Comparison of ENCODE assay signal across 14 cellular contexts in the genomic region with DNA sequence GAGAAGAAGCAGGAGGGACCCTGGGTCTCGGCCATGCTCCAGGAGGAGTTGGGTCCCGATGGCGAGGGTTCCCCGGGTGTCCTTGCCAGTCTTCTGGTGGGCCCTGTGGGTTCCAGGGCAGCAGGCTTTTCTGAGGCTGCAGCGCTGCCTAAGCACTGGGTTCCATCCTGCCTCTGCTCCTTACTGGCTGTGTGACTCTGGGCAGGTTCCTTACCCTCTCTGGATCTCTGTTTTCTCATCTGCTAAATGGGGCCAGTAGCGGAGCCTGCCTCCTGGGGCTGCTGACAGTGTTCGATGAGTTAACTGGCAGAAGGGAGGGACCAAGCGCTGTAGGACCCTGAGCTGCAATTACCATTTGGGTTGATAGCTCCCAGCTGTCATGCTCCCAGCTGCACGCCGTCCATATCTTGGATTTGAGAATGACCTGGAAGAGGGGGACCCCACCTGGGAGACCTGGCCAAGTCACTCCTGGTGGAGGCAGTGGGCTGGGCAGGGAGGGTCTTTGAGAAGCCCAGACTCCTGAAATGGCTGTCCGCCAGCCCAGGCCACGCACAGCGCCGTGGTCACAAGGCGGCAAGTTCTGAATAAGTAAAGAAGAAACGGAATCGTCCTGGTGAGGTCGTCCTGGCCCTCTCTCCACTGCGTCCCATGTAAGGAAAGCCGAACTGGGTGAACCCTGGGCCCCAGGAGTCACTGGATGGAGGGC. TPM values are rescaled to one million over a fixed set of nuclear protein-coding genes. Genes with fewer than 3 reads are reported as not detected.
DNase-seq lines count a peak whose midpoint lies in the region; TF ChIP-seq lines count a peak whose summit lies in the region.
"Had no signal": no experiment of that assay in that cellular context is flagged by ENCODE, and none has a peak within 500 bp of the region (broad histone marks: within the 10 kb centered on the region; RNA-seq: fewer than 3 reads in every experiment).

No MANE protein-coding gene starts in this region.

- no peaks in the 10 kb centered on the region for H3K79me1 ChIP-seq in neuronal stem cell (ENCODE audit: low read depth, low read length)

- TF ChIP-seq CTCF in Peyer's patch (IDR thresholded peaks at IDR 0.05), result no peak
- no peak for TF ChIP-seq CTCF in adrenal gland (IDR thresholded peaks at IDR 0.05)

- peak in 1 of 5 donors; percentile 3 for DNase-seq in CD4-positive, alpha-beta memory T cell
- DNase-seq in Peyer's patch (no peak), immature natural killer cell (no peak), neuronal stem cell (ENCODE audit: low spot score) (no peak), GM03348 (ENCODE audit: low spot score) (no peak), adrenal gland (no peak), pons (ENCODE audit: low spot score) (no peak)
- no peak for DNase-seq in activated effector memory CD4-positive, alpha-beta T cell treated with Interleukin-2 at 50 U/mL for 16 hours
- DNase-seq: ACHN; activated CD4-positive, alpha-beta T cell treated with anti-CD3 and anti-CD28 coated beads for 1 hour; activated naive CD4-positive, alpha-beta T cell treated with Interleukin-2 at 50 U/mL for 16 hours; posterior cingulate gyrus; SHP77 had no signal

- H2BK12ac ChIP-seq in neuronal stem cell (ENCODE audit: low read length), result peak overlapping the region; percentile 5

- H3K4me1 ChIP-seq in CD4-positive, alpha-beta memory T cell (ENCODE audit: insufficient read depth, low read length), result peaks cover 35% of the 10 kb centered on the region
- H3K4me1 ChIP-seq in Peyer's patch (peaks cover 13 to 82% (median 22%) of the 10 kb centered on the region in 4 donors), neuronal stem cell (ENCODE audit: control insufficient read depth in 2 of 2, insufficient read depth in 1 of 2, low read depth in 1 of 2, low read length in 2 of 2) (peaks cover 29 to 58% of the 10 kb centered on the region in 2 donors), adrenal gland (replicated peaks in 1 of 2) (peaks cover 16 to 50% of the 10 kb centered on the region in 2 donors)

- H3K27me3 ChIP-seq in CD4-positive, alpha-beta memory T cell (ENCODE audit: insufficient read depth, low read length), result no peaks in the 10 kb centered on the region
- H3K27me3 ChIP-seq in Peyer's patch (no peaks in the 10 kb centered on the region), neuronal stem cell (ENCODE audit: control insufficient read depth in 3 of 3, insufficient read depth in 3 of 3, low read depth in 1 of 3, low read length in 3 of 3) (no peaks in the 10 kb centered on the region), adrenal gland (no peaks in the 10 kb centered on the region)

- H2BK15ac ChIP-seq in neuronal stem cell (ENCODE audit: low read length), result peak overlapping the region; percentile 1

- no peaks in the 10 kb centered on the region for H3K27me3 Mint-ChIP-seq in CD4-positive, alpha-beta memory T cell
- peaks cover 24 to 42% (median 28%) of the 10 kb centered on the region in 3 donors for H3K27me3 Mint-ChIP-seq in immature natural killer cell (ENCODE audit: low read depth in 3 of 3)
- H3K27me3 Mint-ChIP-seq: stimulated activated naive CD8-positive, alpha-beta T cell treated with anti-CD3 and anti-CD28 coated beads, Interleukin-15, Interleukin-2, amounts not matched to agents 100 ng/mL and 50 ng/mL, for 24 hours had no signal

- peak overlapping the region; percentile 4 for H2BK5ac ChIP-seq in neuronal stem cell (ENCODE audit: low read length)

- peak overlapping the region in 4 of 7 donors; percentile 19 to 77 (median 64) for H3K27ac Mint-ChIP-seq in CD4-positive, alpha-beta memory T cell
- peak overlapping the region; percentile 89 to 99 (median 96) for H3K27ac Mint-ChIP-seq in immature natural killer cell

- no peak for TF ChIP-seq POLR2A in Peyer's patch (IDR thresholded peaks at IDR 0.05)
- TF ChIP-seq POLR2A in adrenal gland (IDR thresholded peaks at IDR 0.05), result no peak

- no peak overlapping the region for H3K4ac ChIP-seq in neuronal stem cell (ENCODE audit: low read length)

- CTCF ChIA-PET in CD4-positive, alpha-beta memory T cell (lab: Charles Lee; ENCODE audit: partially characterized antibody), result interaction anchor here (0.8 to 1.1 kb wide), 2 partner anchors 9 to 44 kb away, joined by 3 read pairs; no protein-coding TSS in a partner anchor

- H3K27ac ChIP-seq in CD4-positive, alpha-beta memory T cell (ENCODE audit: low read depth, low read length), result no peak overlapping the region
- peak overlapping the region in 3 of 4 donors; percentile 61 to 86 (median 83) for H3K27ac ChIP-seq in Peyer's patch
- peak overlapping the region; percentile 39 for H3K27ac ChIP-seq in neuronal stem cell (replicated peaks; ENCODE audit: low read length)
- H3K27ac ChIP-seq in adrenal gland, result no peak overlapping the region

- peak overlapping the region; percentile 11 for H3K18ac ChIP-seq in neuronal stem cell (ENCODE audit: low read length)

- peaks cover 0 to 5% (median 4%) of the 10 kb centered on the region in 8 donors for H3K9me3 Mint-ChIP-seq in CD4-positive, alpha-beta memory T cell
- H3K9me3 Mint-ChIP-seq in immature natural killer cell, result no peaks in the 10 kb centered on the region
- H3K9me3 Mint-ChIP-seq: stimulated activated naive CD8-positive, alpha-beta T cell treated with anti-CD3 and anti-CD28 coated beads, Interleukin-15, Interleukin-2, amounts not matched to agents 100 ng/mL and 50 ng/mL, for 24 hours had no signal

- no peak overlapping the region for H2AFZ ChIP-seq in neuronal stem cell (ENCODE audit: low read length)

- H3K23ac ChIP-seq in neuronal stem cell (ENCODE audit: low read depth, low read length, poor library complexity), result peak overlapping the region; percentile 62

- no peak overlapping the region for H4K91ac ChIP-seq in neuronal stem cell (ENCODE audit: low read depth, low read length, poor library complexity)

- peaks cover 27 to 71% (median 49%) of the 10 kb centered on the region in 4 donors for H3K4me1 Mint-ChIP-seq in CD4-positive, alpha-beta memory T cell
- peaks cover 98 to 99% of the 10 kb centered on the region in 2 donors for H3K4me1 Mint-ChIP-seq in immature natural killer cell

- peak overlapping the region; percentile 79 for H2AK5ac ChIP-seq in neuronal stem cell (ENCODE audit: low read depth, low read length)

- H3K36me3 ChIP-seq in CD4-positive, alpha-beta memory T cell (ENCODE audit: insufficient read depth, low read length), result no peaks in the 10 kb centered on the region
- H3K36me3 ChIP-seq in Peyer's patch (no peaks in the 10 kb centered on the region), neuronal stem cell (replicated peaks in 1 of 2; ENCODE audit: control insufficient read depth in 2 of 2, insufficient read depth in 2 of 2, low read length in 2 of 2) (no peaks in the 10 kb centered on the region), adrenal gland (replicated peaks in 1 of 2) (no peaks in the 10 kb centered on the region)

- no CpG with 5 or more reads among the region's 20 CpGs for WGBS in neuronal stem cell (ENCODE audit: extremely low coverage in 2 of 2, insufficient read length in 2 of 2, insufficient replicate concordance in 1 of 2), 2 donors
- 79 to 90% (median 90%) methylated on average over 14 to 20 of the region's 20 CpGs for WGBS in adrenal gland, 4 donors

- H3K9me3 ChIP-seq in CD4-positive, alpha-beta memory T cell (ENCODE audit: control insufficient read depth in 1 of 2, low read length in 2 of 2), result no peaks in the 10 kb centered on the region
- H3K9me3 ChIP-seq in Peyer's patch, result no peaks in the 10 kb centered on the region
- peaks cover 8 to 15% of the 10 kb centered on the region in 2 donors for H3K9me3 ChIP-seq in neuronal stem cell (replicated peaks in 1 of 2; ENCODE audit: control insufficient read depth in 2 of 2, insufficient read depth in 1 of 2, low read depth in 1 of 2, low read length in 2 of 2)
- no peaks in the 10 kb centered on the region for H3K9me3 ChIP-seq in adrenal gland (replicated peaks in 1 of 3)

- H3K36me3 Mint-ChIP-seq in CD4-positive, alpha-beta memory T cell, result peaks cover 0 to 3% of the 10 kb centered on the region in 2 donors
- no peaks in the 10 kb centered on the region for H3K36me3 Mint-ChIP-seq in immature natural killer cell

- H3K9ac ChIP-seq in neuronal stem cell (ENCODE audit: low read depth, low read length, poor library complexity), result no peak overlapping the region

- H2BK120ac ChIP-seq in neuronal stem cell (ENCODE audit: low read depth, low read length), result no peak overlapping the region

- no peak overlapping the region for H3K4me2 ChIP-seq in neuronal stem cell (ENCODE audit: insufficient read depth, low read length, poor library complexity, severe bottlenecking)

- POLR2A ChIA-PET in CD4-positive, alpha-beta memory T cell (lab: Charles Lee; ENCODE audit: partially characterized antibody), result interaction anchor here (0.9 kb wide), 1 partner anchor 50 kb away, joined by 3 read pairs; no protein-coding TSS in a partner anchor

- H3K4me3 Mint-ChIP-seq in CD4-positive, alpha-beta memory T cell, result no peak overlapping the region
- H3K4me3 Mint-ChIP-seq in immature natural killer cell, result peak overlapping the region; percentile 73 to 90 (median 80)
- H3K4me3 Mint-ChIP-seq: stimulated activated naive CD8-positive, alpha-beta T cell treated with anti-CD3 and anti-CD28 coated beads, Interleukin-15, Interleukin-2, amounts not matched to agents 100 ng/mL and 50 ng/mL, for 24 hours had no signal

- no peak overlapping the region for H4K8ac ChIP-seq in neuronal stem cell (ENCODE audit: low read depth, low read length)

- H3K4me3 ChIP-seq in CD4-positive, alpha-beta memory T cell (ENCODE audit: low read length in 2 of 2), result no peak overlapping the region
- H3K4me3 ChIP-seq in Peyer's patch (no peak overlapping the region), neuronal stem cell (ENCODE audit: low read length in 2 of 2) (no peak overlapping the region), adrenal gland (no peak overlapping the region)

- intact Hi-C loops in CD4-positive, alpha-beta memory T cell (cut with micrococcal nuclease), result no loop called here
- intact Hi-C loops in adrenal gland (cut with DNase I), result loop anchor here in 1 of 2 donors (5.0 kb wide), 1 partner anchor 41 kb away; no protein-coding TSS in a partner anchor

- no peak overlapping the region for H3K14ac ChIP-seq in neuronal stem cell (ENCODE audit: low read length)

RNA-seq across cellular contexts. Expression of gene GSE1, which starts 47.2 kb away (rescaled TPM):
- 10 to 100 TPM; 24.1 to 25.0 TPM for total RNA-seq in CD4-positive, alpha-beta memory T cell
- polyA plus RNA-seq in CD4-positive, alpha-beta memory T cell, result 1 to 10 TPM in 1 of 2 donors, under 1 TPM in 1; 0.23 to 2.1 TPM
- total RNA-seq in Peyer's patch (100 to 1,000 TPM in 3 of 4 donors, 10 to 100 TPM in 1; 79.7 to 196 (median 143) TPM), adrenal gland (10 to 100 TPM; 57.1 to 99.9 (median 68.2) TPM)
- polyA plus RNA-seq in immature natural killer cell (1 to 10 TPM in 2 of 3 donors, under 1 TPM in 1; 0.15 to 9.4 (median 2.9) TPM), adrenal gland (10 to 100 TPM; 24.4 to 75.9 (median 25.8) TPM)
- 5.7 TPM for polyA plus RNA-seq in neuronal stem cell (2013, experiment 1 of 2)
- 6.2 TPM for polyA plus RNA-seq in neuronal stem cell (2013, experiment 2 of 2)

Comparison
In these comparisons a context has a peak if more than half of its experiments do, and no peak if none do; other contexts are left out.
1. H3K27ac ChIP-seq: peak in Peyer's patch (3 of 4) and neuronal stem cell (single experiment); none in CD4-positive, alpha-beta memory T cell (single experiment) and adrenal gland (0 of 5).
2. H3K4me3 Mint-ChIP-seq: peak in immature natural killer cell (5 of 5); none in CD4-positive, alpha-beta memory T cell (0 of 8).